In genomic region chr7:148697256-148697841, GRCh38 we compare ENCODE assay signal across 8 cellular contexts. TPM values are rescaled to one million over a fixed set of nuclear protein-coding genes. Genes with fewer than 3 reads are reported as not detected.
A peak's percentile ranks its signal among the peaks of the same experiment; 100 is the strongest.
DNase-seq lines count a peak whose midpoint lies in the region; ATAC-seq, FAIRE-seq and TF ChIP-seq lines count a peak whose summit lies in the region.

No MANE protein-coding gene starts in this region.

- no peaks in the 10 kb centered on the region for H3K9me3 ChIP-seq in right lobe of liver

- H3K27ac ChIP-seq in right lobe of liver, result peak overlapping the region; percentile 97 to 100 (median 99)

- ATAC-seq in right lobe of liver, result peak in 2 of 4 donors; percentile 16 to 19
- ATAC-seq in GM21528 (IDR thresholded peaks at IDR 0.05; ENCODE audit: low FRiP score, unreplicated experiment), result no peak

- intact Hi-C loops in right lobe of liver (cut with DNase I), result no loop called here

- H3K27me3 ChIP-seq in bronchial epithelial cell (ENCODE audit: control insufficient read depth, insufficient read depth, low read length) (no peaks in the 10 kb centered on the region), right lobe of liver (no peaks in the 10 kb centered on the region)

- no peak for FAIRE-seq in bronchial epithelial cell (lab: Jason Lieb, UNC)

- H3K36me3 ChIP-seq in bronchial epithelial cell (ENCODE audit: control insufficient read depth, insufficient read depth, low read length) (no peaks in the 10 kb centered on the region), right lobe of liver (no peaks in the 10 kb centered on the region)

- WGBS in right lobe of liver (ENCODE audit: insufficient coverage, low coverage, low lambda C conversion rate, missing lambda C conversion rate), result 44% methylated on average over 11 of the region's 13 CpGs

- DNase-seq in GM04504 (ENCODE audit: low read depth), result peak; percentile 31
- DNase-seq in T-helper 22 cell (ENCODE audit: low read depth), result peak; percentile 12
- peak; percentile 39 for DNase-seq in bronchial epithelial cell (ENCODE audit: low read depth)
- no peak for DNase-seq in right lobe of liver
- peak; percentile 43 to 59 for DNase-seq in stimulated activated CD8-positive, alpha-beta memory T cell treated with anti-CD3 and anti-CD28 coated beads, Interleukin-15, amount 100 ng/mL, for 48 hours (ENCODE audit: low read depth in 2 of 2)
- no peak for DNase-seq in cortex of kidney (lab: John Stamatoyannopoulos, UW)
- no peak for DNase-seq in ureter (ENCODE audit: low spot score)

- peaks cover 0 to 17% (median 9%) of the 10 kb centered on the region in 4 donors for H3K4me1 ChIP-seq in right lobe of liver

- TF ChIP-seq CTCF in bronchial epithelial cell (IDR thresholded peaks at IDR 0.05; ENCODE audit: insufficient read depth, low read length, severe bottlenecking), result no peak
- no peak for TF ChIP-seq CTCF in right lobe of liver (IDR thresholded peaks at IDR 0.05)

- peak; percentile 22 for TF ChIP-seq POLR2A in right lobe of liver (IDR thresholded peaks at IDR 0.05)

- no peak overlapping the region for H3K4me3 ChIP-seq in bronchial epithelial cell (ENCODE audit: low read depth, low read length)
- peak overlapping the region; percentile 83 to 93 (median 91) for H3K4me3 ChIP-seq in right lobe of liver

RNA-seq across cellular contexts. Expression of gene CUL1, which starts 1.4 kb away (rescaled TPM):
- total RNA-seq in bronchial epithelial cell, result 40.5 and 41.3 TPM in 2 replicates
- 10 to 100 TPM; 22.3 to 46.3 (median 30.8) TPM for total RNA-seq in right lobe of liver
- 48.4 TPM for total RNA-seq in ureter

Comparison
In these comparisons a context has a peak if more than half of its experiments do, and no peak if none do; other contexts are left out.
1. DNase-seq: peak in GM04504 (single experiment), T-helper 22 cell (single experiment), bronchial epithelial cell (single experiment) and stimulated activated CD8-positive, alpha-beta memory T cell treated with anti-CD3 and anti-CD28 coated beads, Interleukin-15, amount 100 ng/mL, for 48 hours (2 of 2); none in right lobe of liver (0 of 3), cortex of kidney (single experiment) and ureter (single experiment).